8 cellular contexts compared by ENCODE assay signal in genomic region chr1:42913426-42914091, GRCh38. TPM values are rescaled to one million over a fixed set of nuclear protein-coding genes. Genes with fewer than 3 reads are reported as not detected.
DNase-seq lines count a peak whose midpoint lies in the region; ATAC-seq and TF ChIP-seq lines count a peak whose summit lies in the region.

No MANE protein-coding gene starts in this region.

- H3K36me3 ChIP-seq in Caco-2 (ENCODE audit: control insufficient read depth, insufficient read depth, low read length), result no peaks in the 10 kb centered on the region
- H3K36me3 ChIP-seq in HCT116 (ENCODE audit: control insufficient read depth in 1 of 2, insufficient read depth in 2 of 2, low read length in 2 of 2), result no peaks in the 10 kb centered on the region
- H3K36me3 ChIP-seq in neuronal stem cell (replicated peaks in 1 of 2; ENCODE audit: control insufficient read depth in 2 of 2, insufficient read depth in 2 of 2, low read length in 2 of 2), result no peaks in the 10 kb centered on the region

- H3K18ac ChIP-seq in neuronal stem cell (ENCODE audit: low read length), result no peak overlapping the region

- DNase-seq in Caco-2 (peak; percentile 65 to 72), HCT116 (ENCODE audit: low read depth, low spot score) (peak; percentile 78), NCI-H748 (lab: John Stamatoyannopoulos, UW; ENCODE audit: unreplicated experiment) (peak; percentile 92), foreskin fibroblast (peak; percentile 58 to 86), neuronal stem cell (ENCODE audit: low spot score) (peak; percentile 53), occipital lobe (lab: John Stamatoyannopoulos, UW) (no peak)
- DNase-seq in activated CD8-positive, alpha-beta T cell treated with anti-CD3 and anti-CD28 coated beads for 36 hours, result peak; percentile 72

- ATAC-seq in HCT116 (peak; percentile 96), GM21367 (IDR thresholded peaks at IDR 0.05; ENCODE audit: unreplicated experiment) (no peak)
- ATAC-seq in activated CD8-positive, alpha-beta T cell treated with anti-CD3 and anti-CD28 coated beads for 36 hours, result peak; percentile 95

- no peak overlapping the region for H2AK5ac ChIP-seq in neuronal stem cell (ENCODE audit: low read depth, low read length)

- H3K23ac ChIP-seq in neuronal stem cell (ENCODE audit: low read depth, low read length, poor library complexity), result no peak overlapping the region

- H3K4me1 ChIP-seq in Caco-2, result no peaks in the 10 kb centered on the region
- H3K4me1 ChIP-seq in HCT116 (ENCODE audit: control insufficient read depth in 1 of 2, insufficient read depth in 2 of 2, low read length in 2 of 2), result peaks cover 0 to 3% of the 10 kb centered on the region in 2 experiments; a peak in 1 of 4 replicates
- no peaks in the 10 kb centered on the region for H3K4me1 ChIP-seq in neuronal stem cell (ENCODE audit: control insufficient read depth in 2 of 2, insufficient read depth in 1 of 2, low read depth in 1 of 2, low read length in 2 of 2)

- no peaks in the 10 kb centered on the region for H3K79me2 ChIP-seq in HCT116 (ENCODE audit: insufficient read depth, low read length)

- H3K4me1 Mint-ChIP-seq in Caco-2 (ENCODE audit: low read depth, unreplicated experiment), result no peaks in the 10 kb centered on the region
- H3K4me1 Mint-ChIP-seq in activated CD8-positive, alpha-beta T cell treated with anti-CD3 and anti-CD28 coated beads for 36 hours (ENCODE audit: low read depth), result peaks cover 5% of the 10 kb centered on the region

- H3K9me3 ChIP-seq in Caco-2, result peaks cover 24% of the 10 kb centered on the region
- no peaks in the 10 kb centered on the region; a peak in 1 of 4 replicates for H3K9me3 ChIP-seq in HCT116 (ENCODE audit: control insufficient read depth in 1 of 2, insufficient read depth in 1 of 2, low read depth in 1 of 2, low read length in 2 of 2)
- H3K9me3 ChIP-seq in neuronal stem cell (replicated peaks in 1 of 2; ENCODE audit: control insufficient read depth in 2 of 2, insufficient read depth in 1 of 2, low read depth in 1 of 2, low read length in 2 of 2), result peaks cover 10 to 20% of the 10 kb centered on the region in 2 donors

- H3K27me3 Mint-ChIP-seq in Caco-2 (ENCODE audit: insufficient read depth, unreplicated experiment), result no peaks in the 10 kb centered on the region
- H3K27me3 Mint-ChIP-seq in activated CD8-positive, alpha-beta T cell treated with anti-CD3 and anti-CD28 coated beads for 36 hours, result no peaks in the 10 kb centered on the region

- H3K9me2 ChIP-seq in HCT116 (ENCODE audit: insufficient read depth), result no peaks in the 10 kb centered on the region

- H3K9ac ChIP-seq in HCT116 (ENCODE audit: low read length) (no peak overlapping the region), neuronal stem cell (ENCODE audit: low read depth, low read length, poor library complexity) (no peak overlapping the region)

- H4K8ac ChIP-seq in neuronal stem cell (ENCODE audit: low read depth, low read length), result no peak overlapping the region

- H3K27ac Mint-ChIP-seq in Caco-2 (ENCODE audit: unreplicated experiment), result no peak overlapping the region
- H3K27ac Mint-ChIP-seq in activated CD8-positive, alpha-beta T cell treated with anti-CD3 and anti-CD28 coated beads for 36 hours, result no peak overlapping the region

- TF ChIP-seq RAD21 in HCT116 (IDR thresholded peaks at IDR 0.05; ENCODE audit: low read depth), result peak; percentile 91

- H3K4me3 ChIP-seq in Caco-2 (ENCODE audit: low read depth, low read length), result no peak overlapping the region
- no peak overlapping the region for H3K4me3 ChIP-seq in HCT116 (replicated peaks in 1 of 2; ENCODE audit: low read depth in 1 of 2, low read length in 2 of 2)
- H3K4me3 ChIP-seq in foreskin fibroblast (ENCODE audit: low read depth in 1 of 2, low read length in 2 of 2), result no peak overlapping the region
- H3K4me3 ChIP-seq in neuronal stem cell (ENCODE audit: low read length in 2 of 2), result no peak overlapping the region

- H3K27me3 ChIP-seq in Caco-2 (replicated peaks; ENCODE audit: control insufficient read depth, insufficient read depth, low read length) (no peaks in the 10 kb centered on the region), HCT116 (ENCODE audit: insufficient read depth, low read length) (no peaks in the 10 kb centered on the region), neuronal stem cell (ENCODE audit: control insufficient read depth in 3 of 3, insufficient read depth in 3 of 3, low read depth in 1 of 3, low read length in 3 of 3) (no peaks in the 10 kb centered on the region)

- H3K27ac ChIP-seq in HCT116 (ENCODE audit: low read depth, low read length), result no peak overlapping the region
- H3K27ac ChIP-seq in neuronal stem cell (replicated peaks; ENCODE audit: low read length), result no peak overlapping the region

- no peaks in the 10 kb centered on the region for H3K79me1 ChIP-seq in neuronal stem cell (ENCODE audit: low read depth, low read length)

- RAD21 ChIA-PET in HCT116 (lab: Charles Lee; ENCODE audit: low non-redundant PET in 1 of 2, low total read pairs in 2 of 2, uncharacterized antibody in 2 of 2, unreplicated experiment in 2 of 2), result interaction anchor here (0.6 to 3.4 kb wide), 15 partner anchors 10 to 1550 kb away, joined by 3 to 86 read pairs (median 3); no protein-coding TSS in a partner anchor

- POLR2A ChIA-PET in Caco-2 (lab: Charles Lee) (interaction anchor here (1.4 kb wide), 1 partner anchor 160 kb away, joined by 4 read pairs; no protein-coding TSS in a partner anchor), HCT116 (lab: Charles Lee) (interaction anchor here (1.0 to 2.0 kb wide), 2 partner anchors 160 to 163 kb away, joined by 5 to 10 read pairs; no protein-coding TSS in a partner anchor)
- POLR2A ChIA-PET in activated CD8-positive, alpha-beta T cell treated with anti-CD3 and anti-CD28 coated beads for 36 hours (lab: Charles Lee), result interaction anchor here (0.6 to 1.2 kb wide), 5 partner anchors 25 to 160 kb away, joined by 3 read pairs; partner anchors contain the start of gene TMEM269

- no peak overlapping the region for H2BK5ac ChIP-seq in neuronal stem cell (ENCODE audit: low read length)

- H2BK15ac ChIP-seq in neuronal stem cell (ENCODE audit: low read length), result no peak overlapping the region

- H3K4me2 ChIP-seq in HCT116 (ENCODE audit: low read length), result no peak overlapping the region
- no peak overlapping the region for H3K4me2 ChIP-seq in neuronal stem cell (ENCODE audit: insufficient read depth, low read length, poor library complexity, severe bottlenecking)

- WGBS in neuronal stem cell (ENCODE audit: extremely low coverage in 2 of 2, insufficient read length in 2 of 2, insufficient replicate concordance in 1 of 2), 2 donors, result no CpG with 5 or more reads among the region's 5 CpGs

- CTCF ChIA-PET in Caco-2 (lab: Charles Lee) (interaction anchor here (0.5 to 4.8 kb wide), 12 partner anchors 9 to 501 kb away, joined by 3 to 137 read pairs (median 6); partner anchors contain the start of gene ZNF691), HCT116 (lab: Charles Lee) (interaction anchor here (0.5 to 8.7 kb wide), 10 partner anchors 9 to 313 kb away, joined by 3 to 267 read pairs (median 6); partner anchors contain the start of genes C1orf50, ERMAP and P3H1)
- CTCF ChIA-PET in activated CD8-positive, alpha-beta T cell treated with anti-CD3 and anti-CD28 coated beads for 36 hours (lab: Charles Lee), result interaction anchor here (0.5 to 8.5 kb wide), 48 partner anchors 10 to 501 kb away, joined by 3 to 426 read pairs (median 4); partner anchors contain the start of genes C1orf50, P3H1, SLC2A1 and ZNF691

- no peak overlapping the region for H4K91ac ChIP-seq in neuronal stem cell (ENCODE audit: low read depth, low read length, poor library complexity)

- no peak overlapping the region for H2BK120ac ChIP-seq in neuronal stem cell (ENCODE audit: low read depth, low read length)

- intact Hi-C loops in Caco-2 (cut with micrococcal nuclease; ENCODE audit: unreplicated experiment) (loop anchor here (1.0 kb wide), 2 partner anchors 135 to 160 kb away; no protein-coding TSS in a partner anchor), HCT116 (cut with micrococcal nuclease) (loop anchor here (1.0 to 10.0 kb wide), 5 partner anchors 135 to 501 kb away; no protein-coding TSS in a partner anchor)
- intact Hi-C loops in activated CD8-positive, alpha-beta T cell treated with anti-CD3 and anti-CD28 coated beads for 36 hours (cut with micrococcal nuclease), result loop anchor here (1.0 kb wide), 1 partner anchor 161 kb away; no protein-coding TSS in a partner anchor

- H3K9me3 Mint-ChIP-seq in Caco-2 (ENCODE audit: unreplicated experiment), result peaks cover 15% of the 10 kb centered on the region
- peaks cover 5% of the 10 kb centered on the region for H3K9me3 Mint-ChIP-seq in activated CD8-positive, alpha-beta T cell treated with anti-CD3 and anti-CD28 coated beads for 36 hours

- TF ChIP-seq CTCF in Caco-2 (IDR thresholded peaks at IDR 0.05; ENCODE audit: insufficient read depth in 1 of 2, low read depth in 1 of 2, low read length in 1 of 2, severe bottlenecking in 1 of 2, unreplicated experiment in 1 of 2) (peak; percentile 74 to 76), HCT116 (IDR thresholded peaks at IDR 0.05 in 2 of 3, conservative IDR thresholded peaks at IDR 0.05 in 1 of 3; ENCODE audit: borderline replicate concordance in 1 of 3, insufficient read depth in 1 of 3, low read depth in 2 of 3, low read length in 2 of 3) (peak; percentile 73 to 84 (median 77)), foreskin fibroblast (IDR thresholded peaks at IDR 0.05; ENCODE audit: low read depth, low read length) (peak; percentile 74)
- TF ChIP-seq CTCF in activated CD8-positive, alpha-beta T cell treated with anti-CD3 and anti-CD28 coated beads for 36 hours (IDR thresholded peaks at IDR 0.05), result peak; percentile 84

- H3K4ac ChIP-seq in neuronal stem cell (ENCODE audit: low read length), result no peak overlapping the region

- no peak overlapping the region for H3K14ac ChIP-seq in neuronal stem cell (ENCODE audit: low read length)

- TF ChIP-seq POLR2A in HCT116 (IDR thresholded peaks at IDR 0.05; ENCODE audit: borderline replicate concordance, extremely low read depth, insufficient read depth, insufficient read length), result no peak

- H3K36me3 Mint-ChIP-seq in Caco-2 (ENCODE audit: insufficient read depth, unreplicated experiment), result peaks cover 41% of the 10 kb centered on the region
- no peaks in the 10 kb centered on the region for H3K36me3 Mint-ChIP-seq in activated CD8-positive, alpha-beta T cell treated with anti-CD3 and anti-CD28 coated beads for 36 hours (ENCODE audit: low read depth)

- no peak overlapping the region for H2BK12ac ChIP-seq in neuronal stem cell (ENCODE audit: low read length)

- BruUV-seq in Caco-2 (replicated peaks; lab: Mats Ljungman, UMichigan), result no TSS peak
- BruUV-seq in HCT116 (replicated peaks; lab: Mats Ljungman, UMichigan), result no TSS peak

- no peaks in the 10 kb centered on the region for H4K20me1 ChIP-seq in HCT116 (ENCODE audit: insufficient read depth)

- H2AFZ ChIP-seq in HCT116 (ENCODE audit: low read depth, low read length, poor library complexity, severe bottlenecking) (peak overlapping the region; percentile 41), neuronal stem cell (ENCODE audit: low read length) (no peak overlapping the region)

- no peak overlapping the region for H3K4me3 Mint-ChIP-seq in Caco-2 (ENCODE audit: unreplicated experiment)
- H3K4me3 Mint-ChIP-seq in activated CD8-positive, alpha-beta T cell treated with anti-CD3 and anti-CD28 coated beads for 36 hours, result no peak overlapping the region

RNA-seq across cellular contexts. Expression of gene SLC2A1, which starts 45.1 kb away (rescaled TPM):
- 422 and 437 TPM in 2 replicates for total RNA-seq in Caco-2 (2022)
- total RNA-seq in HCT116 (2021; ENCODE audit: unreplicated experiment), result 248 TPM
- 419 and 518 TPM in 2 replicates for polyA plus RNA-seq in HCT116 (2012)
- total RNA-seq in activated CD8-positive, alpha-beta T cell treated with anti-CD3 and anti-CD28 coated beads for 36 hours, result 100 to 1,000 TPM; 158 to 162 TPM
- polyA plus RNA-seq in neuronal stem cell (2013, experiment 1 of 2), result 350 TPM
- polyA plus RNA-seq in neuronal stem cell (2013, experiment 2 of 2), result 351 TPM
- 29.3 TPM for total RNA-seq in occipital lobe
